In genomic region chr20:32312718-32313424, GRCh38 we compare ENCODE assay signal across 1 cellular context.
TF ChIP-seq lines count a peak whose summit lies in the region.

No MANE protein-coding gene starts in this region.

TF ChIP-seq in HepG2, 621 proteins besides CTCF, POLR2A, EP300 and RAD21 (continued from another document and continues in another):
- no peak for TF ChIP-seq PRDM10 (CRISPR knock-in tag; IDR thresholded peaks at IDR 0.05; ENCODE audit: low read depth)
- TF ChIP-seq BRD4 (CRISPR knock-in tag; IDR thresholded peaks at IDR 0.05), result no peak
- TF ChIP-seq JUND (CRISPR knock-in tag; IDR thresholded peaks at IDR 0.05), result no peak
- TF ChIP-seq POGZ (CRISPR knock-in tag; IDR thresholded peaks at IDR 0.05), result 0 out of 2 replicates have a peak, but pooled peaks have one; percentile 67
- no peak for TF ChIP-seq ELF1 (CRISPR knock-in tag; IDR thresholded peaks at IDR 0.05)
- TF ChIP-seq ZNF777 (CRISPR knock-in tag; IDR thresholded peaks at IDR 0.05), result no peak
- TF ChIP-seq NR3C1 (CRISPR knock-in tag; IDR thresholded peaks at IDR 0.05), result no peak
- no peak for TF ChIP-seq ATAD3A (CRISPR knock-in tag; IDR thresholded peaks at IDR 0.05)
- no peak for TF ChIP-seq SAFB2 (CRISPR knock-in tag; IDR thresholded peaks at IDR 0.05; ENCODE audit: borderline replicate concordance, low read depth)
- TF ChIP-seq ETS1 (CRISPR knock-in tag; IDR thresholded peaks at IDR 0.05), result no peak
- TF ChIP-seq ZNF275 (CRISPR knock-in tag; IDR thresholded peaks at IDR 0.05; ENCODE audit: borderline replicate concordance), result no peak
- no peak for TF ChIP-seq ZFP36L1 (CRISPR knock-in tag; IDR thresholded peaks at IDR 0.05)
- TF ChIP-seq ATF1 (CRISPR knock-in tag; IDR thresholded peaks at IDR 0.05), result no peak
- no peak for TF ChIP-seq WIZ (CRISPR knock-in tag; IDR thresholded peaks at IDR 0.05)
- no peak for TF ChIP-seq JARID2 (CRISPR knock-in tag; IDR thresholded peaks at IDR 0.05; ENCODE audit: insufficient replicate concordance)
- no peak for TF ChIP-seq CENPBD1 (CRISPR knock-in tag; IDR thresholded peaks at IDR 0.05; ENCODE audit: borderline replicate concordance, low read depth)
- TF ChIP-seq TCF12 (IDR thresholded peaks at IDR 0.05), result no peak
- no peak for TF ChIP-seq TCF12 (CRISPR knock-in tag; IDR thresholded peaks at IDR 0.05)
- no peak for TF ChIP-seq ZFP36 (IDR thresholded peaks at IDR 0.05; ENCODE audit: borderline replicate concordance, low read depth, low read length, partially characterized antibody)
- TF ChIP-seq ZNF879 (CRISPR knock-in tag; IDR thresholded peaks at IDR 0.05), result no peak
- no peak for TF ChIP-seq ZNF609 (CRISPR knock-in tag; IDR thresholded peaks at IDR 0.05; ENCODE audit: borderline replicate concordance)
- no peak for TF ChIP-seq LRRFIP1 (CRISPR knock-in tag; conservative IDR thresholded peaks at IDR 0.05)
- no peak for TF ChIP-seq ZNF318 (CRISPR knock-in tag; IDR thresholded peaks at IDR 0.05)
- no peak for TF ChIP-seq ZNF33B (CRISPR knock-in tag; IDR thresholded peaks at IDR 0.05)
- TF ChIP-seq ZNF761 (CRISPR knock-in tag; conservative IDR thresholded peaks at IDR 0.05), result no peak
- no peak for TF ChIP-seq NFYB (CRISPR knock-in tag; IDR thresholded peaks at IDR 0.05)
- TF ChIP-seq ZXDC (CRISPR knock-in tag; IDR thresholded peaks at IDR 0.05), result no peak
- TF ChIP-seq ZNF343 (CRISPR knock-in tag; IDR thresholded peaks at IDR 0.05), result no peak
- TF ChIP-seq GATAD1 (CRISPR knock-in tag; IDR thresholded peaks at IDR 0.05), result no peak
- TF ChIP-seq ZSCAN9 (CRISPR knock-in tag; IDR thresholded peaks at IDR 0.05; ENCODE audit: borderline replicate concordance), result 0 out of 2 replicates have a peak, but pooled peaks have one; percentile 51
